30 cellular contexts compared by ENCODE assay signal in genomic region chr4:7553280-7553679, GRCh38.
"Had no signal": no experiment of that assay in that cellular context is flagged by ENCODE, and none has a peak within 500 bp of the region (broad histone marks: within the 10 kb centered on the region; RNA-seq: fewer than 3 reads in every experiment).

No MANE protein-coding gene starts in this region.

- DNase-seq: natural killer cell; occipital lobe; psoas muscle; right cardiac atrium; spleen; stimulated activated CD4-positive, alpha-beta T cell treated with anti-CD3 and anti-CD28 coated beads, Interleukin-12 subunit alpha, Interleukin-12 subunit beta, amount 100 ng/mL, for 4 hours; stimulated activated CD4-positive, alpha-beta T cell treated with anti-CD3 and anti-CD28 coated beads, Interleukin-1b, Interleukin-23, amount 100 ng/mL, for 48 hours; stimulated activated CD4-positive, alpha-beta T cell treated with anti-CD3 and anti-CD28 coated beads, Interleukin-4, amount 100 ng/mL, for 1 hour; stimulated activated CD4-positive, alpha-beta T cell treated with anti-CD3 and anti-CD28 coated beads, Interleukin-4, amount 100 ng/mL, for 4 hours; stimulated activated CD8-positive, alpha-beta memory T cell treated with anti-CD3 and anti-CD28 coated beads, Interleukin-4, amount 100 ng/mL, for 48 hours; stimulated activated naive CD4-positive, alpha-beta T cell; stimulated activated naive CD8-positive, alpha-beta T cell treated with anti-CD3 and anti-CD28 coated beads, Interleukin-15, amount 100 ng/mL, for 72 hours; stimulated activated naive CD8-positive, alpha-beta T cell treated with anti-CD3 and anti-CD28 coated beads, Interleukin-15, Interleukin-2, amounts not matched to agents 100 U/mL and 50 U/mL, for 24 hours; substantia nigra; testis; tibial artery; transverse colon; upper lobe of right lung; uterus had no signal

- ATAC-seq: natural killer cell; psoas muscle; right cardiac atrium; sciatic nerve; stimulated activated memory B cell treated with anti-CD40 and anti-IgM and Interleukin-4, amounts not matched to agents 10 μg/mL and 1 μg/mL and 100 μg/mL, for 72 hours; stimulated activated naive CD8-positive, alpha-beta T cell treated with anti-CD3 and anti-CD28 coated beads, Interleukin-15, amount 100 ng/mL, for 72 hours; stimulated activated naive CD8-positive, alpha-beta T cell treated with anti-CD3 and anti-CD28 coated beads, Interleukin-15, Interleukin-2, amounts not matched to agents 100 U/mL and 50 U/mL, for 24 hours; upper lobe of right lung had no signal

- H3K27ac ChIP-seq: neural progenitor cell, ovary, parathyroid adenoma, psoas muscle, skin epidermis, spleen, suprapubic skin, testis, tibial artery, transverse colon, upper lobe of right lung, uterus had no signal

- H2AFZ ChIP-seq: neural progenitor cell, parathyroid adenoma had no signal

- H3K4me2 ChIP-seq: neural progenitor cell, smooth muscle cell had no signal

- H3K4me3 ChIP-seq: neural progenitor cell, ovary, psoas muscle, skin epidermis, smooth muscle cell, spleen, suprapubic skin, testis, tibial artery, transverse colon, upper lobe of right lung, uterus had no signal

- H3K9ac ChIP-seq: neural progenitor cell, parathyroid adenoma had no signal

- H3K4me1 ChIP-seq: neural progenitor cell, parathyroid adenoma, psoas muscle, spleen, testis, tibial artery, transverse colon, upper lobe of right lung, uterus had no signal

- H3K9me3 ChIP-seq: ovary, testis had no signal

- H3K36me3 ChIP-seq: neural progenitor cell, ovary, spleen, suprapubic skin, tibial artery, transverse colon, upper lobe of right lung, uterus had no signal

- H3K4me3 Mint-ChIP-seq: natural killer cell; nephron; neural progenitor cell; stimulated activated memory B cell treated with anti-CD40 and anti-IgM and Interleukin-4, amounts not matched to agents 10 μg/mL and 1 μg/mL and 100 μg/mL, for 72 hours; stimulated activated naive CD8-positive, alpha-beta T cell treated with anti-CD3 and anti-CD28 coated beads, Interleukin-15, amount 100 ng/mL, for 72 hours; type B pancreatic cell had no signal

- H3K27ac Mint-ChIP-seq: natural killer cell; nephron; neural progenitor cell; progenitor cell of endocrine pancreas; stimulated activated memory B cell treated with anti-CD40 and anti-IgM and Interleukin-4, amounts not matched to agents 10 μg/mL and 1 μg/mL and 100 μg/mL, for 72 hours; stimulated activated naive CD8-positive, alpha-beta T cell treated with anti-CD3 and anti-CD28 coated beads, Interleukin-15, amount 100 ng/mL, for 72 hours; type B pancreatic cell had no signal

- H3K4me1 Mint-ChIP-seq: natural killer cell; stimulated activated memory B cell treated with anti-CD40 and anti-IgM and Interleukin-4, amounts not matched to agents 10 μg/mL and 1 μg/mL and 100 μg/mL, for 72 hours; stimulated activated naive CD8-positive, alpha-beta T cell treated with anti-CD3 and anti-CD28 coated beads, Interleukin-15, amount 100 ng/mL, for 72 hours had no signal

- H3K79me2 ChIP-seq: parathyroid adenoma had no signal

- H3K27me3 ChIP-seq: neural progenitor cell, ovary, testis, transverse colon, upper lobe of right lung, uterus had no signal
